ENCODE assay signal across 17 cellular contexts in the genomic region with DNA sequence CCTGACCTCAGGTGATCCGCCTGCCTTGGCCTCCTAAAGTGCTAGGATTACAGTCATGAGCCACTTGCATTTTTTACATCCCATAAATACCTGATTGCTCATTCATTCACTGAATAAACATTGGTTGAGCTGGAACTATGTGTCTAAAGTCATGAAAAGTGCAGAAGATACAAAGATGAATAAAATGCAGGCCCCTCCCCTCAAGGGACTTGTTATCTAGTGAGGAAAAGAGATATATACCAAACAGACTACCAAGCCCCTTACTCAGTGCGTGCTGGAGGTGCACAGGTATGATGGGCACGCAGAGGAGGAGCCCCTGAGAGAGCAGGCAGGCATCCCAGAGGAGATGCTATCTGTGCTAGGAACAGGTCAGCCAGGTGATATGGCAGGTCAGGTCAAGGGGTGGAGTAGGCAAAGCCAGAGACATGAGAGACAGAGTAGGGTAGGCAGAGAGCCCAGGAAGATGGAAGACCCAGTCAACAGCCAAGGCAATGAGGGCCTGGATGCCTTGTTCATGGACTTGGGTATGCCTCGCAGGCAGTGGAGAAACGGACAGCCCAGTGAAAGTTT. TPM values are rescaled to one million over a fixed set of nuclear protein-coding genes. Genes with fewer than 3 reads are reported as not detected.
DNase-seq lines count a peak whose midpoint lies in the region; ATAC-seq and TF ChIP-seq lines count a peak whose summit lies in the region.
"Had no signal": no experiment of that assay in that cellular context is flagged by ENCODE, and none has a peak within 500 bp of the region (broad histone marks: within the 10 kb centered on the region; RNA-seq: fewer than 3 reads in every experiment).

No MANE protein-coding gene starts in this region.

- peak overlapping the region; percentile 45 for H3K4me2 ChIP-seq in PC-3 (ENCODE audit: low read length)
- H3K4me2 ChIP-seq: BLaER1 had no signal

- no peak overlapping the region for H2AFZ ChIP-seq in PC-3 (ENCODE audit: low read length)

- TF ChIP-seq CTCF in AG10803 (conservative IDR thresholded peaks at IDR 0.05; ENCODE audit: low read length) (no peak), PC-3 (conservative IDR thresholded peaks at IDR 0.05; ENCODE audit: low read depth, low read length) (no peak), epithelial cell of esophagus (IDR thresholded peaks at IDR 0.05; ENCODE audit: insufficient read depth, low read depth, low read length, missing control alignments) (no peak), left lung (IDR thresholded peaks at IDR 0.05) (no peak)

- no peaks in the 10 kb centered on the region for H3K9me3 ChIP-seq in PC-3 (ENCODE audit: low read length)
- H3K9me3 ChIP-seq in left lung = no peaks in the 10 kb centered on the region
- H3K9me3 ChIP-seq: BLaER1, upper lobe of left lung had no signal

- no TSS peak for BruUV-seq in PC-3 (replicated peaks; lab: Mats Ljungman, UMichigan)

- H3K27ac ChIP-seq in PC-3 (ENCODE audit: low read length) = peak overlapping the region; percentile 62
- no peak overlapping the region for H3K27ac ChIP-seq in substantia nigra (ENCODE audit: low read depth, low read length, poor library complexity, severe bottlenecking)
- no peak overlapping the region for H3K27ac ChIP-seq in left lung
- H3K27ac ChIP-seq: BLaER1, HL-60, upper lobe of left lung had no signal

- ATAC-seq in PC-3 (peak; percentile 75), left lung (no peak)

- peaks cover 100% of the 10 kb centered on the region for H3K79me2 ChIP-seq in PC-3 (ENCODE audit: low read length)

- H3K9ac ChIP-seq in PC-3 (ENCODE audit: low read length) = no peak overlapping the region
- H3K9ac ChIP-seq: BLaER1 had no signal

- DNase-seq in AG10803 (ENCODE audit: low read depth) = peak; percentile 65
- peak; percentile 91 for DNase-seq in PC-3
- DNase-seq in epithelial cell of esophagus (ENCODE audit: low read depth) = peak; percentile 54
- peak; percentile 74 for DNase-seq in non-pigmented ciliary epithelial cell (ENCODE audit: low read depth)
- DNase-seq in activated naive CD4-positive, alpha-beta T cell (lab: John Stamatoyannopoulos, UW) = no peak
- DNase-seq in NCI-H1092 (lab: John Stamatoyannopoulos, UW) = no peak
- DNase-seq in substantia nigra (lab: John Stamatoyannopoulos, UW) = no peak
- DNase-seq in left lung = no peak
- DNase-seq: activated CD4-positive, alpha-beta T cell treated with anti-CD3 and anti-CD28 coated beads, Interleukin-2, amount 10 ng/mL, durations not matched to agents 24 days and 14 days; activated gamma-delta T cell; GF-D8; midbrain; MV-4-11; NCI-H748 treated with DMSO at 0.1 percent for 48 hours; upper lobe of left lung had no signal

- peaks cover 29% of the 10 kb centered on the region; the same call in 1 of the 2 replicates for H4K20me1 ChIP-seq in PC-3 (ENCODE audit: low read length)
- H4K20me1 ChIP-seq: BLaER1 had no signal

- intact Hi-C loops in PC-3 (cut with micrococcal nuclease) (no loop called here), left lung (cut with DNase I) (no loop called here)

- CTCF ChIA-PET in PC-3 (lab: Charles Lee) = no interaction called here

- peaks cover 58% of the 10 kb centered on the region for H3K36me3 ChIP-seq in PC-3 (ENCODE audit: low read depth, low read length)
- no peaks in the 10 kb centered on the region for H3K36me3 ChIP-seq in left lung
- H3K36me3 ChIP-seq: BLaER1, upper lobe of left lung had no signal

- peaks cover 95% of the 10 kb centered on the region for H3K4me1 ChIP-seq in PC-3 (ENCODE audit: insufficient read depth, low read length)
- peaks cover 0 to 8% of the 10 kb centered on the region in 2 donors for H3K4me1 ChIP-seq in left lung

- POLR2A ChIA-PET in PC-3 (lab: Charles Lee; ENCODE audit: unreplicated experiment) = no interaction called here

- no peaks in the 10 kb centered on the region for H3K9me2 ChIP-seq in PC-3 (replicated peaks; ENCODE audit: low read length)

- H3K27me3 ChIP-seq in PC-3 (ENCODE audit: low read length) (no peaks in the 10 kb centered on the region), left lung (peaks cover 0 to 11% of the 10 kb centered on the region in 2 donors)
- H3K27me3 ChIP-seq: BLaER1, upper lobe of left lung had no signal

- peaks cover 2% of the 10 kb centered on the region for H3F3A ChIP-seq in PC-3 (ENCODE audit: low read length, unreplicated experiment)

- H3K4me3 ChIP-seq in AG10803 (ENCODE audit: low read length) (no peak overlapping the region), PC-3 (ENCODE audit: low read length) (peak overlapping the region; percentile 17; the same call in 1 of the 2 replicates), epithelial cell of esophagus (ENCODE audit: low read length) (no peak overlapping the region), left lung (no peak overlapping the region)
- H3K4me3 ChIP-seq: BLaER1, upper lobe of left lung had no signal

RNA-seq across cellular contexts. Expression of gene FHL2, which starts 7.7 kb away (rescaled TPM):
- total RNA-seq in PC-3 (2014; rRNA removed) (118 and 125 TPM in 2 replicates), left lung (10 to 100 TPM; 11.4 to 30.1 TPM)

RNA-seq across cellular contexts. Expression of gene C2orf49, which starts 53.8 kb away (rescaled TPM):
- total RNA-seq in PC-3 (2014; rRNA removed) (7.2 and 11.6 TPM in 2 replicates), left lung (10 to 100 TPM; 15.7 TPM)

Comparison
In these comparisons a context has a peak if more than half of its experiments do, and no peak if none do; other contexts are left out.
1. DNase-seq: peak in AG10803 (single experiment), PC-3 (single experiment), epithelial cell of esophagus (single experiment) and non-pigmented ciliary epithelial cell (single experiment); none in activated naive CD4-positive, alpha-beta T cell (0 of 4), NCI-H1092 (single experiment), substantia nigra (0 of 49) and left lung (0 of 2).